11 cellular contexts compared by ENCODE assay signal in genomic region chr1:99005142-99005491, GRCh38. TPM values are rescaled to one million over a fixed set of nuclear protein-coding genes. Genes with fewer than 3 reads are reported as not detected.
DNase-seq lines count a peak whose midpoint lies in the region; ATAC-seq, FAIRE-seq and TF ChIP-seq lines count a peak whose summit lies in the region.
"Had no signal": no experiment of that assay in that cellular context is flagged by ENCODE, and none has a peak within 500 bp of the region (broad histone marks: within the 10 kb centered on the region; RNA-seq: fewer than 3 reads in every experiment).

No MANE protein-coding gene starts in this region.

- peak overlapping the region; percentile 22 to 74 (median 45) for H3K4me3 ChIP-seq in breast epithelium
- H3K4me3 ChIP-seq in HepG2 (replicated peaks in 1 of 3; ENCODE audit: insufficient read depth in 1 of 3, low read depth in 2 of 3, low read length in 3 of 3): peak overlapping the region in 1 of 3 experiments; percentile 33; a peak in 1 of 6 replicates
- peak overlapping the region; percentile 21 for H3K4me3 ChIP-seq in upper lobe of right lung
- H3K4me3 ChIP-seq: lung had no signal

- WGBS in HepG2 (ENCODE audit: low lambda C conversion rate): 63% methylated on average over 11 of the region's 20 CpGs

- H3K27me3 Mint-ChIP-seq in MCF 10A (ENCODE audit: insufficient read depth, unreplicated experiment) (no peaks in the 10 kb centered on the region), brain (peaks cover 30% of the 10 kb centered on the region)

- H3K79me2 ChIP-seq in HepG2 (ENCODE audit: insufficient read depth, low read length): no peaks in the 10 kb centered on the region

- POLR2A ChIA-PET in MCF 10A (lab: Yijun Ruan, JAX) (no interaction called here), HepG2 (lab: Yijun Ruan, JAX) (no interaction called here)

- H3K36me3 Mint-ChIP-seq in MCF 10A (ENCODE audit: insufficient read depth, unreplicated experiment): no peaks in the 10 kb centered on the region
- peaks cover 4% of the 10 kb centered on the region for H3K36me3 Mint-ChIP-seq in brain

- BruUV-seq in MCF 10A (replicated peaks; lab: Mats Ljungman, UMichigan) (no TSS peak), HepG2 (replicated peaks; lab: Mats Ljungman, UMichigan) (no TSS peak)

- DNase-seq in breast epithelium (ENCODE audit: low spot score in 2 of 2) (no peak), MCF 10A (ENCODE audit: unreplicated experiment) (no peak), HepG2 (ENCODE audit: low spot score) (no peak), upper lobe of right lung (peak; percentile 55), NCI-H524 treated with DMSO at 0.1 percent for 48 hours (lab: John Stamatoyannopoulos, UW) (no peak), substantia nigra (lab: John Stamatoyannopoulos, UW) (no peak)
- DNase-seq: NCI-H226 had no signal

- no peak overlapping the region for H3K4me3 Mint-ChIP-seq in MCF 10A (ENCODE audit: unreplicated experiment)
- peak overlapping the region; percentile 88 to 96 (median 91) for H3K4me3 Mint-ChIP-seq in brain

- CTCF ChIA-PET in MCF 10A (lab: Yijun Ruan, JAX): no interaction called here
- CTCF ChIA-PET in HepG2 (lab: Yijun Ruan, JAX; ENCODE audit: low intra/inter-chr PET ratio, low total read pairs): no interaction called here

- TF ChIP-seq POLR2A in breast epithelium (IDR thresholded peaks at IDR 0.05): no peak
- no peak for TF ChIP-seq POLR2A in HepG2 (IDR thresholded peaks at IDR 0.05; ENCODE audit: insufficient read depth in 1 of 2, low read depth in 2 of 2, low read length in 2 of 2)

- TF ChIP-seq CTCF in breast epithelium (IDR thresholded peaks at IDR 0.05) (no peak), MCF 10A (IDR thresholded peaks at IDR 0.05; ENCODE audit: unreplicated experiment) (no peak), brain (conservative IDR thresholded peaks at IDR 0.05) (peak; percentile 10 to 25), HepG2 (CRISPR knock-in tag; IDR thresholded peaks at IDR 0.05) (no peak), upper lobe of right lung (IDR thresholded peaks at IDR 0.05) (no peak)

- no peak for TF ChIP-seq RAD21 in HepG2 (CRISPR knock-in tag; IDR thresholded peaks at IDR 0.05)

- H3K36me3 ChIP-seq in breast epithelium (no peaks in the 10 kb centered on the region), HepG2 (replicated peaks in 1 of 2; ENCODE audit: control insufficient read depth in 1 of 2, insufficient read depth in 2 of 2, low read length in 2 of 2) (no peaks in the 10 kb centered on the region), upper lobe of right lung (no peaks in the 10 kb centered on the region)

- peaks cover 0 to 32% of the 10 kb centered on the region in 2 donors for H3K27me3 ChIP-seq in breast epithelium
- peaks cover 2 to 21% of the 10 kb centered on the region in 2 experiments for H3K27me3 ChIP-seq in HepG2 (ENCODE audit: control insufficient read depth in 1 of 2, insufficient read depth in 2 of 2, low read length in 2 of 2)
- H3K27me3 ChIP-seq in upper lobe of right lung: peaks cover 61% of the 10 kb centered on the region

- H3K27ac Mint-ChIP-seq in MCF 10A (ENCODE audit: low read depth, unreplicated experiment) (no peak overlapping the region), brain (peak overlapping the region; percentile 34 to 100 (median 95))

- no peak overlapping the region for H3K9ac ChIP-seq in HepG2 (ENCODE audit: insufficient read depth, low read depth, low read length)

- H3K4me1 ChIP-seq in breast epithelium: no peaks in the 10 kb centered on the region
- H3K4me1 ChIP-seq in HepG2 (ENCODE audit: insufficient read depth, low read length): no peaks in the 10 kb centered on the region
- peaks cover 4% of the 10 kb centered on the region for H3K4me1 ChIP-seq in upper lobe of right lung

- no peaks in the 10 kb centered on the region for H3K4me1 Mint-ChIP-seq in MCF 10A (ENCODE audit: insufficient read depth, unreplicated experiment)
- H3K4me1 Mint-ChIP-seq in brain: peaks cover 18% of the 10 kb centered on the region

- no peak overlapping the region for H2AFZ ChIP-seq in HepG2 (ENCODE audit: low read length)

- H3K9me3 ChIP-seq in breast epithelium: no peaks in the 10 kb centered on the region
- H3K9me3 ChIP-seq in HepG2 (ENCODE audit: low read length): no peaks in the 10 kb centered on the region
- no peaks in the 10 kb centered on the region for H3K9me3 ChIP-seq in upper lobe of right lung

- H3K27ac ChIP-seq in breast epithelium: no peak overlapping the region
- no peak overlapping the region for H3K27ac ChIP-seq in HepG2 (ENCODE audit: extremely low read length, insufficient read depth, low read length)
- H3K27ac ChIP-seq in upper lobe of right lung: no peak overlapping the region
- no peak overlapping the region for H3K27ac ChIP-seq in substantia nigra (ENCODE audit: low read depth, low read length, poor library complexity, severe bottlenecking)

- H4K20me1 ChIP-seq in HepG2 (ENCODE audit: insufficient read depth, low read length): no peaks in the 10 kb centered on the region

- no peak overlapping the region for H3K4me2 ChIP-seq in HepG2 (ENCODE audit: low read depth, low read length)

- no peaks in the 10 kb centered on the region for H3K9me3 Mint-ChIP-seq in MCF 10A (ENCODE audit: unreplicated experiment)
- no peaks in the 10 kb centered on the region for H3K9me3 Mint-ChIP-seq in brain

- no peak for TF ChIP-seq EP300 in HepG2 (IDR thresholded peaks at IDR 0.05; ENCODE audit: low read depth in 2 of 2, low read length in 2 of 2)
- no peak for TF ChIP-seq EP300 in HepG2 (CRISPR knock-in tag; IDR thresholded peaks at IDR 0.05; ENCODE audit: borderline replicate concordance)

- no peak for FAIRE-seq in HepG2 (lab: Jason Lieb, UNC)

- intact Hi-C loops in breast epithelium (cut with DNase I; ENCODE audit: low total_unique reads) (no loop called here), MCF 10A (cut with micrococcal nuclease) (no loop called here), HepG2 (cut with micrococcal nuclease; ENCODE audit: unreplicated experiment) (no loop called here), upper lobe of right lung (cut with DNase I) (no loop called here)

- ATAC-seq in HepG2 (peak; percentile 23; the same call in 1 of the 3 replicates), upper lobe of right lung (no peak), GM18868 (IDR thresholded peaks at IDR 0.05; ENCODE audit: unreplicated experiment) (no peak)

- in situ Hi-C loops in HepG2 (cut with HindIII; ENCODE audit: extremely low pct_ligation_motif_present, low pct_unique_long_range_greater_than_20kb): no loop called here

TF ChIP-seq in HepG2, 621 proteins besides CTCF, POLR2A, EP300 and RAD21 (continues in another document):
- TF ChIP-seq AGO2 (optimal IDR thresholded peaks at IDR 0.05; ENCODE audit: low read depth, low read length) (no peak), HOXA5 (CRISPR knock-in tag; IDR thresholded peaks at IDR 0.05) (no peak), NCOA5 (CRISPR knock-in tag; IDR thresholded peaks at IDR 0.05) (no peak), ZBTB49 (CRISPR knock-in tag; IDR thresholded peaks at IDR 0.05; ENCODE audit: borderline replicate concordance) (no peak), POLR2G (IDR thresholded peaks at IDR 0.05; ENCODE audit: low read depth, low read length) (no peak)

RNA-seq across cellular contexts. Expression of gene PLPPR5, which starts 0.5 kb away (rescaled TPM):
- not detected for total RNA-seq in breast epithelium
- total RNA-seq in MCF 10A (2022): not detected in 2 replicates
- 0.58 TPM for polyA plus RNA-seq in brain (ENCODE audit: insufficient read depth, low read depth, low replicate concordance)
- not detected in 2 replicates for total RNA-seq in HepG2 (2016; rRNA removed; fragmentation: Illumina TruSeq; extraction: Trizol)
- total RNA-seq in HepG2 (2016; cell fraction: cytosol; rRNA removed; fragmentation: Illumina TruSeq; extraction: Trizol; ENCODE audit: low read depth): not detected in 2 replicates
- total RNA-seq in HepG2 (2016; cell fraction: insoluble cytoplasmic fraction; rRNA removed; fragmentation: Illumina TruSeq; extraction: Trizol): not detected in 2 replicates
- not detected in 2 replicates for total RNA-seq in HepG2 (2016; cell fraction: membrane; rRNA removed; fragmentation: Illumina TruSeq; extraction: Trizol)
- total RNA-seq in HepG2 (2016; cell fraction: nucleus; rRNA removed; fragmentation: Illumina TruSeq; extraction: Trizol): not detected in 2 replicates
- not detected in 2 replicates for polyA plus RNA-seq in HepG2 (2011; rRNA removed)
- not detected in 2 replicates for polyA plus RNA-seq in HepG2 (2011; cell fraction: cytosol; rRNA removed)
- polyA plus RNA-seq in HepG2 (2011; cell fraction: nucleus; rRNA removed): not detected in 2 replicates
- polyA plus RNA-seq in HepG2 (2012): not detected in 2 replicates
- not detected in 2 replicates for polyA plus RNA-seq in HepG2 (2016; cell fraction: cytosol; fragmentation: Illumina TruSeq; extraction: Trizol; ENCODE audit: low read depth)
- not detected in 2 replicates for polyA plus RNA-seq in HepG2 (2016; cell fraction: insoluble cytoplasmic fraction; fragmentation: Illumina TruSeq; extraction: Trizol; ENCODE audit: low read depth)
- not detected in 2 replicates for polyA plus RNA-seq in HepG2 (2016; cell fraction: membrane; fragmentation: Illumina TruSeq; extraction: Trizol; ENCODE audit: low read depth)
- polyA plus RNA-seq in HepG2 (2016; cell fraction: nucleus; fragmentation: Illumina TruSeq; extraction: Trizol; ENCODE audit: insufficient read depth, low read depth): not detected in 2 replicates
- not detected in 2 replicates for polyA minus RNA-seq in HepG2 (2011; rRNA and poly(A)+ RNA removed; ENCODE audit: low replicate concordance)
- polyA minus RNA-seq in HepG2 (2011; cell fraction: cytosol; rRNA and poly(A)+ RNA removed): not detected in 2 replicates
- polyA minus RNA-seq in HepG2 (2011; cell fraction: nucleus; rRNA and poly(A)+ RNA removed): not detected in 2 replicates
- not detected for total RNA-seq in upper lobe of right lung
- total RNA-seq: Daoy had no signal

Comparison
In these comparisons a context has a peak if more than half of its experiments do, and no peak if none do; other contexts are left out.
1. CTCF ChIP-seq: peak in brain (2 of 2); none in breast epithelium (0 of 3), MCF 10A (single experiment), HepG2 (single experiment) and upper lobe of right lung (single experiment).